15 cellular contexts compared by ENCODE assay signal in genomic region chr11:60184824-60185511, GRCh38. TPM values are rescaled to one million over a fixed set of nuclear protein-coding genes. Genes with fewer than 3 reads are reported as not detected.
DNase-seq lines count a peak whose midpoint lies in the region; ATAC-seq and TF ChIP-seq lines count a peak whose summit lies in the region.
"Had no signal": no experiment of that assay in that cellular context is flagged by ENCODE, and none has a peak within 500 bp of the region (broad histone marks: within the 10 kb centered on the region; RNA-seq: fewer than 3 reads in every experiment).

No MANE protein-coding gene starts in this region.

- peak overlapping the region; percentile 36 to 98 (median 78) for H3K4me2 ChIP-seq in BLaER1 treated with 17β-estradiol and CSF1 and Interleukin-3, amounts not matched to agents 10 nM and 100 nM

- no peak overlapping the region for H3K27ac Mint-ChIP-seq in HFFc6

- H3K9me3 Mint-ChIP-seq in HFFc6 = peaks cover 3% of the 10 kb centered on the region; the same call in 1 of the 2 replicates

- peak; percentile 66 for DNase-seq in NB4 (ENCODE audit: low read depth)
- DNase-seq in left lobe of liver (ENCODE audit: low spot score) = no peak
- DNase-seq in HFFc6 = no peak
- no peak for DNase-seq in NCI-H1048 (lab: John Stamatoyannopoulos, UW)
- DNase-seq: hypothalamus, mesenchymal stem cell, posterior cingulate gyrus, SHP77 had no signal

- no peak overlapping the region for H3K4me3 Mint-ChIP-seq in HFFc6

- H3K27me3 Mint-ChIP-seq in HFFc6 (ENCODE audit: insufficient read depth) = no peaks in the 10 kb centered on the region

- peaks cover 34 to 97% (median 67%) of the 10 kb centered on the region in 10 experiments for H3K4me1 ChIP-seq in BLaER1 treated with 17β-estradiol and CSF1 and Interleukin-3, amounts not matched to agents 10 nM and 100 nM
- H3K4me1 ChIP-seq: HAP-1, suprapubic skin had no signal

- H3K36me3 Mint-ChIP-seq in HFFc6 (ENCODE audit: low read depth) = no peaks in the 10 kb centered on the region; the same call in 1 of the 2 replicates

- no peaks in the 10 kb centered on the region for H3K27me3 ChIP-seq in BLaER1 treated with 17β-estradiol and CSF1 and Interleukin-3, amounts not matched to agents 10 nM and 100 nM
- H3K27me3 ChIP-seq: suprapubic skin had no signal

- H4K20me1 ChIP-seq in BLaER1 treated with 17β-estradiol and CSF1 and Interleukin-3, amounts not matched to agents 10 nM and 100 nM = peaks cover 0 to 2% (median 0%) of the 10 kb centered on the region in 11 experiments; a peak in 1 of 22 replicates

- H3K4me1 Mint-ChIP-seq in HFFc6 (ENCODE audit: low read depth) = no peaks in the 10 kb centered on the region

- TF ChIP-seq CTCF in NB4 (IDR thresholded peaks at IDR 0.05; ENCODE audit: low read depth, low read length) (no peak), HFFc6 (IDR thresholded peaks at IDR 0.05) (no peak)

- ATAC-seq in GM21423 (IDR thresholded peaks at IDR 0.05; ENCODE audit: unreplicated experiment) (peak; percentile 69), left lobe of liver (peak; percentile 20), GM18907 (IDR thresholded peaks at IDR 0.05; ENCODE audit: unreplicated experiment) (no peak), GM21786 (IDR thresholded peaks at IDR 0.05; ENCODE audit: unreplicated experiment) (no peak)
- ATAC-seq: activated CD4-positive, CD25-positive, alpha-beta regulatory T cell treated with anti-CD3 and anti-CD28 coated beads, Interleukin-2, amount 50 U/mL, for 24 hours had no signal

- peak overlapping the region in 9 of 11 experiments; percentile 19 to 88 (median 65); a peak in 16 of 22 replicates for H3K9ac ChIP-seq in BLaER1 treated with 17β-estradiol and CSF1 and Interleukin-3, amounts not matched to agents 10 nM and 100 nM

- no peak overlapping the region for H3K4me3 ChIP-seq in BLaER1 treated with 17β-estradiol and CSF1 and Interleukin-3, amounts not matched to agents 10 nM and 100 nM
- H3K4me3 ChIP-seq in NB4 (ENCODE audit: low read depth, low read length) = no peak overlapping the region
- H3K4me3 ChIP-seq: HAP-1, suprapubic skin had no signal

- H3K27ac ChIP-seq in BLaER1 treated with 17β-estradiol and CSF1 and Interleukin-3, amounts not matched to agents 10 nM and 100 nM = peak overlapping the region; percentile 36 to 94 (median 86)

- peaks cover 0 to 24% (median 0%) of the 10 kb centered on the region in 11 experiments; a peak in 7 of 22 replicates for H3K36me3 ChIP-seq in BLaER1 treated with 17β-estradiol and CSF1 and Interleukin-3, amounts not matched to agents 10 nM and 100 nM
- H3K36me3 ChIP-seq: HAP-1, suprapubic skin had no signal

- H3K9me3 ChIP-seq in BLaER1 treated with 17β-estradiol and CSF1 and Interleukin-3, amounts not matched to agents 10 nM and 100 nM (replicated peaks in 1 of 11) = peaks cover 0 to 47% (median 19%) of the 10 kb centered on the region in 11 experiments; a peak in 19 of 22 replicates
- H3K9me3 ChIP-seq: HAP-1, suprapubic skin had no signal

- TF ChIP-seq POLR2A in NB4 (IDR thresholded peaks at IDR 0.05; ENCODE audit: extremely low read depth, insufficient read length) = no peak

RNA-seq across cellular contexts. Expression of gene MS4A6A, which starts 2.1 kb away (rescaled TPM):
- total RNA-seq in left lobe of liver = 37.7 TPM
- total RNA-seq in HFFc6 (2021; fragmentation: NEBNext Ultra II Directional; extraction: Animal tissue kit (Norgen Biotek cat#: 25700)) = not detected

RNA-seq across cellular contexts. Expression of gene MS4A4E, which starts 58.0 kb away (rescaled TPM):
- 2.3 TPM for total RNA-seq in left lobe of liver
- not detected for total RNA-seq in HFFc6 (2021; fragmentation: NEBNext Ultra II Directional; extraction: Animal tissue kit (Norgen Biotek cat#: 25700))

Comparison
In these comparisons a context has a peak if more than half of its experiments do, and no peak if none do; other contexts are left out.
1. ATAC-seq: peak in GM21423 (single experiment) and left lobe of liver (single experiment); none in GM18907 (single experiment) and GM21786 (single experiment).
2. RNA of gene MS4A6A, which starts 2.1 kb away (total RNA-seq): 37.7 TPM in left lobe of liver (single experiment); not detected in HFFc6; every median in the first group is over 10 times any median in the second.